In genomic region chr1:110605446-110605845, GRCh38 we compare ENCODE assay signal across 15 cellular contexts. TPM values are rescaled to one million over a fixed set of nuclear protein-coding genes. Genes with fewer than 3 reads are reported as not detected.
DNase-seq lines count a peak whose midpoint lies in the region; ATAC-seq and TF ChIP-seq lines count a peak whose summit lies in the region.
"Had no signal": no experiment of that assay in that cellular context is flagged by ENCODE, and none has a peak within 500 bp of the region (broad histone marks: within the 10 kb centered on the region; RNA-seq: fewer than 3 reads in every experiment).

No MANE protein-coding gene starts in this region.

- no peak overlapping the region for H3K9ac ChIP-seq in iPS-18a (ENCODE audit: low read length)

- no peak for DNase-seq in CD8-positive, alpha-beta memory T cell
- DNase-seq in WERI-Rb-1 (no peak), gastrocnemius medialis (no peak), AML-193 (lab: John Stamatoyannopoulos, UW) (no peak), erythroblast (lab: John Stamatoyannopoulos, UW) (no peak), hepatic stellate cell (ENCODE audit: low spot score) (no peak)
- no peak for DNase-seq in activated CD4-positive, alpha-beta T cell treated with anti-CD3 and anti-CD28 coated beads, Interleukin-2, amount 50 U/mL, for 1 hour
- DNase-seq: activated CD4-positive, alpha-beta T cell treated with anti-CD3 and anti-CD28 coated beads, Interleukin-2, amount 50 U/mL, for 4 hours; activated naive CD4-positive, alpha-beta T cell; Kasumi-1; stimulated activated CD4-positive, alpha-beta T cell treated with anti-CD3 and anti-CD28 coated beads, Interleukin-2, amount 100 ng/mL, for 48 hours; stimulated activated naive B cell treated with anti-CD40 and anti-IgM and Interleukin-4, amounts not matched to agents 10 μg/mL and 1 μg/mL and 100 μg/mL, for 72 hours; T-helper 2 cell had no signal

- intact Hi-C loops in gastrocnemius medialis (cut with DNase I; ENCODE audit: low total_unique reads) = no loop called here

- no peaks in the 10 kb centered on the region for H3K9me3 ChIP-seq in CD8-positive, alpha-beta memory T cell (ENCODE audit: low read length)
- no peaks in the 10 kb centered on the region for H3K9me3 ChIP-seq in WERI-Rb-1 (ENCODE audit: severe bottlenecking)
- no peaks in the 10 kb centered on the region for H3K9me3 ChIP-seq in iPS-18a (ENCODE audit: control insufficient read depth, low read depth, low read length)
- no peaks in the 10 kb centered on the region for H3K9me3 ChIP-seq in gastrocnemius medialis

- H3K36me3 Mint-ChIP-seq in CD8-positive, alpha-beta memory T cell = peaks cover 0 to 9% (median 0%) of the 10 kb centered on the region in 3 donors
- H3K36me3 Mint-ChIP-seq: stimulated activated naive B cell treated with anti-CD40 and anti-IgM and Interleukin-4, amounts not matched to agents 10 μg/mL and 1 μg/mL and 100 μg/mL, for 72 hours had no signal

- H3K4me1 Mint-ChIP-seq in CD8-positive, alpha-beta memory T cell = peaks cover 5 to 27% (median 13%) of the 10 kb centered on the region in 3 donors

- H3K27me3 ChIP-seq in CD8-positive, alpha-beta memory T cell (ENCODE audit: insufficient read depth, low read length, poor library complexity, severe bottlenecking) = peaks cover 40% of the 10 kb centered on the region
- H3K27me3 ChIP-seq in WERI-Rb-1 (ENCODE audit: insufficient read depth, low read depth, severe bottlenecking) (peaks cover 13% of the 10 kb centered on the region), iPS-18a (ENCODE audit: control insufficient read depth, insufficient read depth, low read length) (peaks cover 71% of the 10 kb centered on the region), gastrocnemius medialis (peaks cover 13 to 42% (median 32%) of the 10 kb centered on the region in 3 donors)

- peaks cover 13% of the 10 kb centered on the region for H3K4me1 ChIP-seq in CD8-positive, alpha-beta memory T cell (ENCODE audit: insufficient read depth, low read length)
- H3K4me1 ChIP-seq in iPS-18a (ENCODE audit: control insufficient read depth, low read depth, low read length) (peaks cover 7% of the 10 kb centered on the region), gastrocnemius medialis (peaks cover 6 to 13% of the 10 kb centered on the region in 2 donors)

- no peak overlapping the region for H3K4me3 ChIP-seq in CD8-positive, alpha-beta memory T cell (ENCODE audit: low read length)
- H3K4me3 ChIP-seq in WERI-Rb-1 (ENCODE audit: low read depth, low read length) (peak overlapping the region; percentile 93), iPS-18a (ENCODE audit: low read length) (peak overlapping the region; percentile 60), gastrocnemius medialis (peak overlapping the region in 3 of 4 donors; percentile 60 to 74 (median 61))

- H3K27ac ChIP-seq in CD8-positive, alpha-beta memory T cell (ENCODE audit: low read depth, low read length) = no peak overlapping the region
- H3K27ac ChIP-seq in WERI-Rb-1 = peak overlapping the region; percentile 59
- H3K27ac ChIP-seq in iPS-18a (ENCODE audit: low read length) = no peak overlapping the region
- H3K27ac ChIP-seq in gastrocnemius medialis = peak overlapping the region in 1 of 4 donors; percentile 55

- TF ChIP-seq POLR2A in gastrocnemius medialis (IDR thresholded peaks at IDR 0.05) = no peak
- TF ChIP-seq POLR2A in erythroblast (IDR thresholded peaks at IDR 0.05; ENCODE audit: low read length) = no peak

- peaks cover 19 to 60% of the 10 kb centered on the region in 2 donors for H3K27me3 Mint-ChIP-seq in CD8-positive, alpha-beta memory T cell

- in situ Hi-C loops in gastrocnemius medialis (cut with MboI; ENCODE audit: low sequenced_read_pairs in 4 of 4) = no loop called here

- POLR2A ChIA-PET in CD8-positive, alpha-beta memory T cell (lab: Charles Lee) = no interaction called here

- H3K27ac Mint-ChIP-seq in CD8-positive, alpha-beta memory T cell = peak overlapping the region in 1 of 8 donors; percentile 40
- H3K27ac Mint-ChIP-seq: CD14-positive monocyte had no signal

- no peak for ATAC-seq in gastrocnemius medialis

- no peak for TF ChIP-seq CTCF in WERI-Rb-1 (IDR thresholded peaks at IDR 0.05; ENCODE audit: low read depth, low read length)
- TF ChIP-seq CTCF in gastrocnemius medialis (IDR thresholded peaks at IDR 0.05 in 4 of 5, conservative IDR thresholded peaks at IDR 0.05 in 1 of 5) = no peak

- H3K36me3 ChIP-seq in CD8-positive, alpha-beta memory T cell (ENCODE audit: insufficient read depth, low read length) = no peaks in the 10 kb centered on the region
- H3K36me3 ChIP-seq in WERI-Rb-1 (no peaks in the 10 kb centered on the region; the same call in 1 of the 2 replicates), iPS-18a (ENCODE audit: control insufficient read depth, low read depth, low read length) (no peaks in the 10 kb centered on the region), gastrocnemius medialis (no peaks in the 10 kb centered on the region)

- peak overlapping the region in 6 of 7 donors; percentile 43 to 90 (median 66) for H3K4me3 Mint-ChIP-seq in CD8-positive, alpha-beta memory T cell

- CTCF ChIA-PET in CD8-positive, alpha-beta memory T cell (lab: Charles Lee) = interaction anchor here (1.1 to 5.1 kb wide), 8 partner anchors 9 to 292 kb away, joined by 3 to 40 read pairs (median 6); no protein-coding TSS in a partner anchor

- no peaks in the 10 kb centered on the region for H3K9me3 Mint-ChIP-seq in CD8-positive, alpha-beta memory T cell
- H3K9me3 Mint-ChIP-seq: stimulated activated naive B cell treated with anti-CD40 and anti-IgM and Interleukin-4, amounts not matched to agents 10 μg/mL and 1 μg/mL and 100 μg/mL, for 72 hours had no signal

RNA-seq across cellular contexts. Expression of gene KCNA2, which starts 0.7 kb away (rescaled TPM):
- under 1 TPM; 0.24 to 0.35 TPM for total RNA-seq in CD8-positive, alpha-beta memory T cell
- polyA plus RNA-seq in CD8-positive, alpha-beta memory T cell = 0.16 TPM
- 1 to 10 TPM in 2 of 4 donors, under 1 TPM in 2; 0.31 to 2.9 (median 1.0) TPM for total RNA-seq in gastrocnemius medialis
- polyA plus RNA-seq: CD14-positive monocyte had no signal
